Comparison of ENCODE assay signal across 8 cellular contexts in genomic region chr19:3983936-3984583, GRCh38.
DNase-seq lines count a peak whose midpoint lies in the region; ATAC-seq lines count a peak whose summit lies in the region.

No MANE protein-coding gene starts in this region.

- H3K27ac ChIP-seq in duodenal mucosa (ENCODE audit: low read depth, low read length): peak overlapping the region; percentile 98

- H3K36me3 ChIP-seq in duodenal mucosa (ENCODE audit: control insufficient read depth in 1 of 2, insufficient read depth in 2 of 2, low read length in 2 of 2): peaks cover 50 to 53% of the 10 kb centered on the region in 2 donors
- peaks cover 41% of the 10 kb centered on the region for H3K36me3 ChIP-seq in mucosa of stomach (ENCODE audit: control insufficient read depth, insufficient read depth, low read length)

- no peaks in the 10 kb centered on the region for H3K27me3 ChIP-seq in duodenal mucosa (ENCODE audit: control insufficient read depth in 1 of 2, insufficient read depth in 2 of 2, low read length in 2 of 2)
- no peaks in the 10 kb centered on the region for H3K27me3 ChIP-seq in mucosa of stomach (ENCODE audit: control insufficient read depth, insufficient read depth, low read length)

- H3K9me3 ChIP-seq in duodenal mucosa (ENCODE audit: control insufficient read depth in 1 of 2, low read length in 2 of 2) (no peaks in the 10 kb centered on the region), mucosa of stomach (ENCODE audit: control insufficient read depth, low read length) (no peaks in the 10 kb centered on the region)

- intact Hi-C loops in posterior cingulate gyrus (cut with DNase I): loop anchor here (2.0 kb wide), 1 partner anchor 13 kb away; the partner anchor contains the start of gene DAPK3

- no peak for ATAC-seq in HG03521 (IDR thresholded peaks at IDR 0.05; ENCODE audit: unreplicated experiment)

- peak; percentile 25 to 36 for DNase-seq in activated CD4-positive, alpha-beta T cell treated with anti-CD3 and anti-CD28 coated beads for 4 hours
- DNase-seq in activated CD4-positive, alpha-beta T cell treated with anti-CD3 and anti-CD28 coated beads, Interleukin-2, amount 50 U/mL, for 1 hour: no peak
- peak; percentile 47 for DNase-seq in RPMI8226
- DNase-seq in posterior cingulate gyrus: no peak
- DNase-seq in 8988T: no peak

- H3K4me3 ChIP-seq in duodenal mucosa (ENCODE audit: low read depth in 1 of 2, low read length in 2 of 2) (peak overlapping the region; percentile 85 to 91), mucosa of stomach (ENCODE audit: low read length) (peak overlapping the region; percentile 83)

- H3K9ac ChIP-seq in duodenal mucosa (ENCODE audit: low read depth in 1 of 2, low read length in 2 of 2) (peak overlapping the region; percentile 83 to 94), mucosa of stomach (ENCODE audit: low read length) (peak overlapping the region; percentile 87)

- H3K4me1 ChIP-seq in duodenal mucosa (ENCODE audit: control insufficient read depth in 1 of 2, insufficient read depth in 2 of 2, low read length in 2 of 2): peaks cover 29 to 48% of the 10 kb centered on the region in 2 donors
- H3K4me1 ChIP-seq in mucosa of stomach (ENCODE audit: control insufficient read depth, insufficient read depth, low read length): peaks cover 55% of the 10 kb centered on the region

Comparison
In these comparisons a context has a peak if more than half of its experiments do, and no peak if none do; other contexts are left out.
1. DNase-seq: peak in activated CD4-positive, alpha-beta T cell treated with anti-CD3 and anti-CD28 coated beads for 4 hours (2 of 2) and RPMI8226 (single experiment); none in activated CD4-positive, alpha-beta T cell treated with anti-CD3 and anti-CD28 coated beads, Interleukin-2, amount 50 U/mL, for 1 hour (single experiment), posterior cingulate gyrus (0 of 10) and 8988T (single experiment).